In genomic region chr11:130519128-130519932, GRCh38 we compare ENCODE assay signal across 21 cellular contexts.
"Had no signal": no experiment of that assay in that cellular context is flagged by ENCODE, and none has a peak within 500 bp of the region (broad histone marks: within the 10 kb centered on the region; RNA-seq: fewer than 3 reads in every experiment).

No MANE protein-coding gene starts in this region.

- H3K27me3 ChIP-seq: testis had no signal

- DNase-seq: activated CD4-positive, alpha-beta T cell treated with anti-CD3 and anti-CD28 coated beads, Interleukin-2, amount 50 U/mL, for 1 hour; activated CD4-positive, CD25-positive, alpha-beta regulatory T cell treated with anti-CD3 and anti-CD28 coated beads, Interleukin-2, amount 50 U/mL, for 72 hours; activated CD8-positive, alpha-beta memory T cell treated with anti-CD3 and anti-CD28 coated beads for 24 hours; activated CD8-positive, alpha-beta memory T cell treated with anti-CD3 and anti-CD28 coated beads, Interleukin-2, amount 50 U/mL, for 48 hours; activated effector memory CD4-positive, alpha-beta T cell treated with Interleukin-2 at 50 U/mL for 16 hours; activated naive CD4-positive, alpha-beta T cell treated with anti-CD3 and anti-CD28 coated beads, Interleukin-2, amount 10 ng/mL, durations not matched to agents 7 days and 5 days; activated naive CD8-positive, alpha-beta T cell treated with anti-CD3 and anti-CD28 coated beads, Interleukin-2, amount 50 U/mL, for 24 hours; activated T-cell treated with anti-CD3 and anti-CD28 coated beads, Interleukin-2, amount 50 U/mL, for 48 hours; effector memory CD8-positive, alpha-beta T cell; foreskin fibroblast; hypothalamus; islet precursor cell; nephron progenitor cell; nucleus accumbens; posterior cingulate gyrus; stimulated activated CD4-positive, alpha-beta T cell treated with anti-CD3 and anti-CD28 coated beads, Interleukin-2, amount 100 ng/mL, for 24 hours; stimulated activated naive CD4-positive, alpha-beta T cell treated with Interleukin-2 at 50 U/mL for 16 hours had no signal

- H3K27ac ChIP-seq: VCaP had no signal

- H3K4me1 Mint-ChIP-seq: activated naive CD4-positive, alpha-beta T cell treated with anti-CD3 and anti-CD28 coated beads, Interleukin-2, amount 10 ng/mL, durations not matched to agents 7 days and 5 days; activated naive CD8-positive, alpha-beta T cell treated with anti-CD3 and anti-CD28 coated beads, Interleukin-2, amount 50 U/mL, for 24 hours had no signal

- H3K27ac Mint-ChIP-seq: activated naive CD4-positive, alpha-beta T cell treated with anti-CD3 and anti-CD28 coated beads, Interleukin-2, amount 10 ng/mL, durations not matched to agents 7 days and 5 days; activated naive CD8-positive, alpha-beta T cell treated with anti-CD3 and anti-CD28 coated beads, Interleukin-2, amount 50 U/mL, for 24 hours; effector memory CD8-positive, alpha-beta T cell had no signal

- H3K4me3 ChIP-seq: lung, testis had no signal

- H3K36me3 Mint-ChIP-seq: activated naive CD4-positive, alpha-beta T cell treated with anti-CD3 and anti-CD28 coated beads, Interleukin-2, amount 10 ng/mL, durations not matched to agents 7 days and 5 days; mesothelial cell of epicardium had no signal

- H3K9me3 ChIP-seq: testis had no signal

- ATAC-seq: activated naive CD8-positive, alpha-beta T cell treated with anti-CD3 and anti-CD28 coated beads, Interleukin-2, amount 50 U/mL, for 24 hours; effector memory CD8-positive, alpha-beta T cell had no signal

- H3K9me3 Mint-ChIP-seq: activated naive CD4-positive, alpha-beta T cell treated with anti-CD3 and anti-CD28 coated beads, Interleukin-2, amount 10 ng/mL, durations not matched to agents 7 days and 5 days; activated naive CD8-positive, alpha-beta T cell treated with anti-CD3 and anti-CD28 coated beads, Interleukin-2, amount 50 U/mL, for 24 hours; effector memory CD8-positive, alpha-beta T cell; mesothelial cell of epicardium; nephron progenitor cell had no signal

- H3K4me3 Mint-ChIP-seq: activated naive CD4-positive, alpha-beta T cell treated with anti-CD3 and anti-CD28 coated beads, Interleukin-2, amount 10 ng/mL, durations not matched to agents 7 days and 5 days; activated naive CD8-positive, alpha-beta T cell treated with anti-CD3 and anti-CD28 coated beads, Interleukin-2, amount 50 U/mL, for 24 hours; effector memory CD8-positive, alpha-beta T cell; mesothelial cell of epicardium; nephron progenitor cell had no signal
